In the genomic region with DNA sequence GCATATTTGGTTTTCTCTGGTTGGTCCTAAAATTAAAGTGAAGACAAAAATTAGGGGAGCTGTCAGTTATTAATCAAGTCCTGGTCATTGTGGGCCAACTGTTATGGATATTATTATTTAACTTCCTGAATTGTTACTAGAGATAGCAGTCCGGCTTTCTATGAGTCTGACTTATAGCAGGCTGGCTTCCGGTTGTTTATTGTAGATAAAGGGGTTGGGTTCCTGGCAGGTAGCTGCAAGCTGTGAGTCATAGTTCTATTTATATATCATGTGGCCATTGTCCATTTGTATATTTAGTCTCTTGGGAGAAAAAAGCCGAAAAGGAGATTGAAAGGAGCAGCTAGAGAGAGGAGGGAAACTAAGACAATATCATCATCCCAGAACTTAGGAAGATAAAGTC, we compare ENCODE assay signal across 4 cellular contexts. TPM values are rescaled to one million over a fixed set of nuclear protein-coding genes. Genes with fewer than 3 reads are reported as not detected.
"Had no signal": no experiment of that assay in that cellular context is flagged by ENCODE, and none has a peak within 500 bp of the region (broad histone marks: within the 10 kb centered on the region; RNA-seq: fewer than 3 reads in every experiment).

No MANE protein-coding gene starts in this region.

RNA-seq across cellular contexts. Expression of gene KCNE1, which starts 28.6 kb away (rescaled TPM):
- total RNA-seq: NCI-H460 had no signal

RNA-seq across cellular contexts. Expression of gene SMIM34, which starts 59.7 kb away (rescaled TPM):
- total RNA-seq: HT-29, NCI-H460, Right ventricle myocardium inferior, SJSA1 had no signal
